Comparison of ENCODE assay signal across 9 cellular contexts in the genomic region with DNA sequence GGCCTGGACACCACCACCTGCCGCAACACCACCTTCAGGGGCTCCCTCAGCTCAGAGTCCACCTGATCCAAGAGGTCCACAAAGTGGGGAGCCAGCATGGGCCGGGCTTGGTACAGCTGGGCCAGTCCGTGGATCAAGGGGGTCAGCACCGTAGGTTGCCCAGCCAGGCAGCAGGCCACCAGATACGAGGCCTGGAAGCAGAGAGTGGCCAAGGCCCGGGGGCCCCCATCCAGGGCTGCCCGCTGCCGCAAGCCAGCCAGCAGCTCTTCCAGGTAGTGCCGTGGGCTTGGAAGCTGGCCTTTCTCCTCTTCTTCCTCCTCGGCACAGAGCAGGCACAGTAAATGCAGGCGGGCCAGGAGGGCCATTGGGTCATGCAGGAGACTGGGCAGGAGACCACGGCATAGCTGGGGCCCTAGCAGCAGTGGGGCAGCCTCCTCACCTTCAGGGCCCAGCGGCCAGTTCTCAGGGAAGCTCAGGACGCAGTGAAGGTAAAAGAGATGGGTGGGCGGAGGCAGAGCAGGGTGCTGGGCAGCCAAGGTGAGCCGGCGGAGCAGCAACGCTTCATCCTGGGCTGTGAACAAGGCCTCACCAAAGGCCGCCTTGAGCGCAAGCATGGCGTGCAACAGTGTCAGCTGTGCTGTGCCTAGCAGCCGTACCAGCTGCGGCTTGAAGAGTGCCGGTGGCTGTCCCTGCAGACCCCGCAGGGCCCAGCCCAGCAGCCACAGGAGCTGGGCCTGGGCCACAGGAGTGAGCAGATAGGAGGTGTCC. TPM values are rescaled to one million over a fixed set of nuclear protein-coding genes. Genes with fewer than 3 reads are reported as not detected.
DNase-seq lines count a peak whose midpoint lies in the region; ATAC-seq and TF ChIP-seq lines count a peak whose summit lies in the region.
"Had no signal": no experiment of that assay in that cellular context is flagged by ENCODE, and none has a peak within 500 bp of the region (broad histone marks: within the 10 kb centered on the region; RNA-seq: fewer than 3 reads in every experiment).

No MANE protein-coding gene starts in this region.

- peaks cover 7% of the 10 kb centered on the region; the same call in 1 of the 2 replicates for H3K36me3 ChIP-seq in ACC112 (ENCODE audit: insufficient read depth, low read length)
- H3K36me3 ChIP-seq in HUES64 (ENCODE audit: insufficient read depth, low read length) = peaks cover 6% of the 10 kb centered on the region; the same call in 1 of the 2 replicates
- H3K36me3 ChIP-seq in mammary epithelial cell (ENCODE audit: insufficient read depth, low read length) = no peaks in the 10 kb centered on the region
- no peaks in the 10 kb centered on the region for H3K36me3 ChIP-seq in mucosa of stomach (ENCODE audit: control insufficient read depth, insufficient read depth, low read length)

- no TSS peak for BruUV-seq in mammary epithelial cell (replicated peaks; lab: Mats Ljungman, UMichigan)

- H3K79me2 ChIP-seq in ACC112 (ENCODE audit: control insufficient read depth, insufficient read depth, low read length, unreplicated experiment) (peaks cover 28% of the 10 kb centered on the region), mammary epithelial cell (ENCODE audit: insufficient read depth, low read length) (peaks cover 55% of the 10 kb centered on the region)

- in situ Hi-C loops in mammary epithelial cell (cut with MboI; ENCODE audit: low sequenced_read_pairs in 2 of 2) = no loop called here

- no peak overlapping the region for H3K27ac ChIP-seq in ACC112 (ENCODE audit: low read depth, low read length)
- H3K27ac ChIP-seq in HUES64 (ENCODE audit: low read depth, low read length) = no peak overlapping the region
- no peak overlapping the region for H3K27ac ChIP-seq in mammary epithelial cell (ENCODE audit: insufficient read depth, low read depth, low read length)

- H3K4me1 ChIP-seq in ACC112 (ENCODE audit: control insufficient read depth, insufficient read depth, low read length, unreplicated experiment) (peaks cover 15% of the 10 kb centered on the region), HUES64 (ENCODE audit: insufficient read depth, low read length) (no peaks in the 10 kb centered on the region), mammary epithelial cell (ENCODE audit: insufficient read depth, low read length) (peaks cover 37% of the 10 kb centered on the region), mucosa of stomach (ENCODE audit: control insufficient read depth, insufficient read depth, low read length) (peaks cover 19% of the 10 kb centered on the region)

- H3K4me2 ChIP-seq in mammary epithelial cell (ENCODE audit: insufficient read depth, low read depth, low read length) = peak overlapping the region; percentile 95

- CTCF ChIA-PET in mammary epithelial cell (lab: Charles Lee; ENCODE audit: low non-redundant PET) = no interaction called here

- H2AFZ ChIP-seq in ACC112 (ENCODE audit: low read length, unreplicated experiment) = no peak overlapping the region
- no peak overlapping the region for H2AFZ ChIP-seq in mammary epithelial cell (ENCODE audit: low read depth, low read length)

- DNase-seq in mammary epithelial cell = no peak
- no peak for DNase-seq in cortex of kidney (lab: John Stamatoyannopoulos, UW)

- TF ChIP-seq CTCF in mammary epithelial cell (conservative IDR thresholded peaks at IDR 0.05 in 1 of 2, IDR thresholded peaks at IDR 0.05 in 1 of 2; ENCODE audit: extremely low read depth in 1 of 2, insufficient read depth in 1 of 2, low read depth in 1 of 2, low read length in 2 of 2) = no peak

- H4K20me1 ChIP-seq in mammary epithelial cell (ENCODE audit: insufficient read depth, low read length) = no peaks in the 10 kb centered on the region

- intact Hi-C loops in mammary epithelial cell (cut with micrococcal nuclease) = no loop called here

- no peaks in the 10 kb centered on the region for H3K27me3 ChIP-seq in ACC112 (ENCODE audit: insufficient read depth, low read length)
- H3K27me3 ChIP-seq in HUES64 (ENCODE audit: insufficient read depth, low read length) = peaks cover 32% of the 10 kb centered on the region
- no peaks in the 10 kb centered on the region for H3K27me3 ChIP-seq in mammary epithelial cell (ENCODE audit: insufficient read depth, low read length)
- H3K27me3 ChIP-seq in mucosa of stomach (ENCODE audit: control insufficient read depth, insufficient read depth, low read length) = peaks cover 3% of the 10 kb centered on the region

- 95% methylated on average over 25 of the region's 25 CpGs for whole genome bisulfite sequencing in HUES64
- WGBS in mammary epithelial cell (ENCODE audit: low coverage, missing lambda C conversion rate) = 95% methylated on average over 17 of the region's 25 CpGs

- H3K4me3 ChIP-seq in ACC112 (ENCODE audit: low read depth, low read length) (peak overlapping the region; percentile 83), HUES64 (ENCODE audit: low read length) (peak overlapping the region; percentile 63), mammary epithelial cell (replicated peaks in 1 of 3; ENCODE audit: insufficient read depth in 1 of 3, low read depth in 2 of 3, low read length in 3 of 3) (peak overlapping the region; percentile 83 to 93 (median 86)), mucosa of stomach (ENCODE audit: low read length) (peak overlapping the region; percentile 77)

- dilution Hi-C loops in mammary epithelial cell (cut with HindIII; ENCODE audit: low sequenced_read_pairs) = loop anchor here (10.0 kb wide), 1 partner anchor 54 kb away; the partner anchor contains the start of gene RNASEH2C

- H3K9me3 ChIP-seq in HUES64 (ENCODE audit: insufficient read depth, low read depth, low read length) = no peaks in the 10 kb centered on the region
- H3K9me3 ChIP-seq in mammary epithelial cell (replicated peaks; ENCODE audit: insufficient read depth, low read length) = no peaks in the 10 kb centered on the region
- no peaks in the 10 kb centered on the region for H3K9me3 ChIP-seq in mucosa of stomach (ENCODE audit: control insufficient read depth, low read length)

- H3K9ac ChIP-seq in HUES64 (ENCODE audit: low read depth, low read length) (no peak overlapping the region), mammary epithelial cell (ENCODE audit: insufficient read depth, low read length) (no peak overlapping the region), mucosa of stomach (ENCODE audit: low read length) (peak overlapping the region; percentile 84)

- no peak for ATAC-seq in GM21528 (IDR thresholded peaks at IDR 0.05; ENCODE audit: low FRiP score, unreplicated experiment)
- no peak for ATAC-seq in HG02588 (IDR thresholded peaks at IDR 0.05; ENCODE audit: unreplicated experiment)
- ATAC-seq in GM18907 (IDR thresholded peaks at IDR 0.05; ENCODE audit: unreplicated experiment) = no peak

RNA-seq across cellular contexts. Expression of gene AP5B1, which starts 1.7 kb away (rescaled TPM):
- 3.3 TPM for polyA plus RNA-seq in HUES64 (2013, experiment 1 of 2)
- 5.6 TPM for polyA plus RNA-seq in HUES64 (2013, experiment 2 of 2)
- 10 to 100 TPM; 10.5 to 14.5 TPM for total RNA-seq in mammary epithelial cell
- polyA plus RNA-seq in mammary epithelial cell = 5.6 TPM
- polyA minus RNA-seq in mammary epithelial cell = 5.8 TPM

RNA-seq across cellular contexts. Expression of gene OVOL1, which starts 7.8 kb away (rescaled TPM):
- polyA plus RNA-seq in HUES64 (2013, experiment 1 of 2) = 1.2 TPM
- 1.2 TPM for polyA plus RNA-seq in HUES64 (2013, experiment 2 of 2)
- 1 to 10 TPM; 2.7 to 3.0 TPM for total RNA-seq in mammary epithelial cell
- polyA plus RNA-seq in mammary epithelial cell = 2.3 TPM
- polyA minus RNA-seq in mammary epithelial cell = 0.47 TPM
- total RNA-seq: HT1080 had no signal

RNA-seq across cellular contexts. Expression of gene SNX32, which starts 54.7 kb away (rescaled TPM):
- 1.00 TPM for polyA plus RNA-seq in HUES64 (2013, experiment 1 of 2)
- polyA plus RNA-seq in HUES64 (2013, experiment 2 of 2) = 1.7 TPM
- total RNA-seq in mammary epithelial cell = 1 to 10 TPM in 1 of 2 donors, under 1 TPM in 1; 0.85 to 1.5 TPM
- 0.15 TPM for polyA plus RNA-seq in mammary epithelial cell
- not detected for polyA minus RNA-seq in mammary epithelial cell
- total RNA-seq: HT1080 had no signal

RNA-seq across cellular contexts. Expression of gene RNASEH2C, which starts 58.5 kb away (rescaled TPM):
- 28.6 TPM for polyA plus RNA-seq in HUES64 (2013, experiment 1 of 2)
- 30.2 TPM for polyA plus RNA-seq in HUES64 (2013, experiment 2 of 2)
- 10 to 100 TPM; 16.0 to 38.1 TPM for total RNA-seq in mammary epithelial cell
- 33.8 TPM for polyA plus RNA-seq in mammary epithelial cell
- polyA minus RNA-seq in mammary epithelial cell = 10.6 TPM
